Comparison of ENCODE assay signal across 29 cellular contexts in genomic region chr17:79519152-79519523, GRCh38.
"Had no signal": no experiment of that assay in that cellular context is flagged by ENCODE, and none has a peak within 500 bp of the region (broad histone marks: within the 10 kb centered on the region; RNA-seq: fewer than 3 reads in every experiment).

No MANE protein-coding gene starts in this region.

- H3K4me3 ChIP-seq: body of pancreas, breast epithelium had no signal

- H3K9me3 ChIP-seq: body of pancreas, breast epithelium had no signal

- H3K36me3 ChIP-seq: brain microvascular endothelial cell, breast epithelium had no signal

- DNase-seq: activated CD4-positive, alpha-beta memory T cell treated with anti-CD3 and anti-CD28 coated beads, Interleukin-2, amount 10 ng/mL, durations not matched to agents 7 days and 5 days; activated CD4-positive, alpha-beta T cell treated with anti-CD3 and anti-CD28 coated beads for 1 hour; activated CD4-positive, alpha-beta T cell treated with anti-CD3 and anti-CD28 coated beads for 36 hours; activated CD4-positive, alpha-beta T cell treated with anti-CD3 and anti-CD28 coated beads for 48 hours; activated CD4-positive, alpha-beta T cell treated with anti-CD3 and anti-CD28 coated beads, Interleukin-2, amount 10 ng/mL, durations not matched to agents 7 days and 5 days; activated CD4-positive, alpha-beta T cell treated with anti-CD3 and anti-CD28 coated beads, Interleukin-2, amount 50 U/mL, for 48 hours; activated CD4-positive, CD25-positive, alpha-beta regulatory T cell; activated CD8-positive, alpha-beta memory T cell treated with anti-CD3 and anti-CD28 coated beads for 24 hours; activated CD8-positive, alpha-beta memory T cell treated with anti-CD3 and anti-CD28 coated beads, Interleukin-2, amount 10 ng/mL, durations not matched to agents 7 days and 5 days; activated CD8-positive, alpha-beta memory T cell treated with anti-CD3 and anti-CD28 coated beads, Interleukin-2, amount 50 U/mL, for 48 hours; activated CD8-positive, alpha-beta T cell treated with anti-CD3 and anti-CD28 coated beads, Interleukin-2, amount 10 ng/mL, durations not matched to agents 7 days and 5 days; activated effector memory CD4-positive, alpha-beta T cell treated with Interleukin-2 at 50 U/mL for 16 hours; activated gamma-delta T cell; activated naive CD4-positive, alpha-beta T cell treated with anti-CD3 and anti-CD28 coated beads, Interleukin-2, amount 10 ng/mL, durations not matched to agents 7 days and 5 days; activated naive CD4-positive, alpha-beta T cell treated with Interleukin-2 at 50 U/mL for 16 hours; activated naive CD8-positive, alpha-beta T cell treated with anti-CD3 and anti-CD28 coated beads, Interleukin-2, amount 10 ng/mL, durations not matched to agents 7 days and 5 days; activated naive CD8-positive, alpha-beta T cell treated with anti-CD3 and anti-CD28 coated beads, Interleukin-2, amount 50 U/mL, for 24 hours; activated T-cell treated with anti-CD3 and anti-CD28 coated beads, Interleukin-2, amount 50 U/mL, for 24 hours; activated T-cell treated with anti-CD3 and anti-CD28 coated beads, Interleukin-2, amount 50 U/mL, for 48 hours; amygdala; aorta; body of pancreas; brain microvascular endothelial cell; central memory CD4-positive, alpha-beta T cell; T-helper 1 cell; T-helper 2 cell; T-helper 9 cell had no signal

- H3K27me3 ChIP-seq: brain microvascular endothelial cell had no signal

- H3K27ac ChIP-seq: body of pancreas, brain microvascular endothelial cell, breast epithelium, VCaP had no signal

- H3K4me1 ChIP-seq: body of pancreas, breast epithelium had no signal
